ENCODE assay signal across 9 cellular contexts in genomic region chr20:51554538-51555165, GRCh38. TPM values are rescaled to one million over a fixed set of nuclear protein-coding genes. Genes with fewer than 3 reads are reported as not detected.
A peak's percentile ranks its signal among the peaks of the same experiment; 100 is the strongest.
DNase-seq lines count a peak whose midpoint lies in the region; ATAC-seq, FAIRE-seq and TF ChIP-seq lines count a peak whose summit lies in the region.
"Had no signal": no experiment of that assay in that cellular context is flagged by ENCODE, and none has a peak within 500 bp of the region (broad histone marks: within the 10 kb centered on the region; RNA-seq: fewer than 3 reads in every experiment).

No MANE protein-coding gene starts in this region.

- peaks cover 9% of the 10 kb centered on the region for H3K27me3 ChIP-seq in bronchial epithelial cell (ENCODE audit: control insufficient read depth, insufficient read depth, low read length)

- no peaks in the 10 kb centered on the region for H3K36me3 Mint-ChIP-seq in natural killer cell

- intact Hi-C loops in natural killer cell (cut with micrococcal nuclease), result loop anchor here (1.0 kb wide), 2 partner anchors 13 to 23 kb away; no protein-coding TSS in a partner anchor

- ATAC-seq in natural killer cell, result peak; percentile 87 to 91 (median 90)

- peaks cover 24 to 27% of the 10 kb centered on the region in 2 donors for H3K4me1 Mint-ChIP-seq in natural killer cell

- H3K9me3 Mint-ChIP-seq in natural killer cell, result no peaks in the 10 kb centered on the region
- H3K9me3 Mint-ChIP-seq: T-helper 1 cell treated with Interleukin-12 subunit alpha and Interleukin-12 subunit beta and Interleukin-4 antibody, amounts not matched to agents 30 μg/mL and 1 μg/mL, for 36 hours had no signal

- no peaks in the 10 kb centered on the region for H3K36me3 ChIP-seq in bronchial epithelial cell (ENCODE audit: control insufficient read depth, insufficient read depth, low read length)

- peaks cover 3 to 10% of the 10 kb centered on the region in 2 donors for H3K27me3 Mint-ChIP-seq in natural killer cell (ENCODE audit: low read depth in 2 of 2)

- peak overlapping the region; percentile 11 for H3K4me3 Mint-ChIP-seq in natural killer cell
- H3K4me3 Mint-ChIP-seq: T-helper 1 cell treated with Interleukin-12 subunit alpha and Interleukin-12 subunit beta and Interleukin-4 antibody, amounts not matched to agents 30 μg/mL and 1 μg/mL, for 36 hours had no signal

- peak overlapping the region; percentile 24 to 59 for H3K27ac Mint-ChIP-seq in natural killer cell
- H3K27ac Mint-ChIP-seq: T-helper 1 cell treated with Interleukin-12 subunit alpha and Interleukin-12 subunit beta and Interleukin-4 antibody, amounts not matched to agents 30 μg/mL and 1 μg/mL, for 36 hours had no signal

- FAIRE-seq in bronchial epithelial cell (lab: Jason Lieb, UNC), result no peak

- DNase-seq in Daoy (ENCODE audit: low read depth) (peak; percentile 67), HPDE6-E6E7 (ENCODE audit: extremely low spot score) (peak; percentile 69), bronchial epithelial cell (ENCODE audit: low read depth) (peak; percentile 47), natural killer cell (peak; percentile 35), occipital lobe (lab: John Stamatoyannopoulos, UW) (no peak), GDM1 (lab: John Stamatoyannopoulos, UW) (no peak), NCI-H1694 treated with DMSO at 0.1 percent for 48 hours (lab: John Stamatoyannopoulos, UW) (no peak)
- DNase-seq: NCI-H526 had no signal

- TF ChIP-seq CTCF in bronchial epithelial cell (IDR thresholded peaks at IDR 0.05; ENCODE audit: insufficient read depth, low read length, severe bottlenecking) (no peak), natural killer cell (IDR thresholded peaks at IDR 0.05) (no peak)

- no peak overlapping the region for H3K4me3 ChIP-seq in bronchial epithelial cell (ENCODE audit: low read depth, low read length)

RNA-seq across cellular contexts. Expression of gene NFATC2, which starts 12.1 kb away (rescaled TPM):
- 0.18 and 0.40 TPM in 2 replicates for total RNA-seq in Daoy (2014; rRNA removed; shearing (Covaris generic))
- total RNA-seq in bronchial epithelial cell (under 0.01 TPM in 1 of 2 replicates, not detected in the other), natural killer cell (100 to 1,000 TPM; 141 to 195 (median 160) TPM), occipital lobe (0.47 TPM)

Comparison
In these comparisons a context has a peak if more than half of its experiments do, and no peak if none do; other contexts are left out.
1. DNase-seq: peak in Daoy (single experiment), HPDE6-E6E7 (single experiment), bronchial epithelial cell (single experiment) and natural killer cell (single experiment); none in occipital lobe (single experiment), GDM1 (single experiment) and NCI-H1694 treated with DMSO at 0.1 percent for 48 hours (single experiment).
2. RNA of gene NFATC2, which starts 12.1 kb away (total RNA-seq): 141 to 195 TPM in natural killer cell; 0.47 TPM in occipital lobe (single experiment), 0.18 to 0.40 TPM in Daoy and under 0.01 TPM in bronchial epithelial cell; every median in the first group is over 10 times any median in the second.